Comparison of ENCODE assay signal across 8 cellular contexts in the genomic region with DNA sequence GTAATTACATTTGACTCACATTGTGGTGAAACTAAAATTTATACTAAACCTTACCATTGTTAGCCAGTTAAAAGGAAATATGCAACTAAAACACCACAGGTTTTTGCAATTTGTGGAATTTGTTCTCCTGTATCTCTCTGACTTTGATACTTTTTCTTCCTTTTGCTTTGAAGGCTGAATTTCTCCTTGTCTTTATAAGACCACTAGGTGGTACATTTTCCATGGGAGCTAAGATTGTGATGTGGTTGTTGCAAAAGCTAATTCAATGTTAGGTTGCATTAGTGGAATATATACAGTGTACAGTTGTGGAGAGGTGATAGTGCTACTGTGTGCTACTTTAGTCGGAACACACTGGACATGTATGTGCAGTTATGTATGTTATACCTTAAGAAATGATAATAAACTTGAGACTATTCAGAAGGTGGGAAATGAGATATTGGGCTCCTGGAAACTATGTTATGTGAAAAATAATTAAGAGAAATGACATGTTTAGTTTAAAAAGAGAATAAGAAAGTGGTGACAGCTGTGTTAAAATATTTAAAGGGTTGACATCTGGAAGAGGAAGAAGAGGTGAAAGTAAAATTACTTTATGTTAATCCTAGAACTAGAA.
DNase-seq lines count a peak whose midpoint lies in the region; ATAC-seq and TF ChIP-seq lines count a peak whose summit lies in the region.

No MANE protein-coding gene starts in this region.

- no peaks in the 10 kb centered on the region for H3K4me1 ChIP-seq in left ventricle myocardium inferior
- H3K4me1 ChIP-seq in right atrium auricular region, result no peaks in the 10 kb centered on the region
- no peaks in the 10 kb centered on the region for H3K4me1 ChIP-seq in OCI-LY3 (ENCODE audit: low read length)
- H3K4me1 ChIP-seq in fibroblast of lung (ENCODE audit: control insufficient read depth, extremely low read depth, insufficient read depth, low read length), result no peaks in the 10 kb centered on the region

- H3K36me3 ChIP-seq in left ventricle myocardium inferior, result no peaks in the 10 kb centered on the region
- H3K36me3 ChIP-seq in right atrium auricular region, result no peaks in the 10 kb centered on the region
- H3K36me3 ChIP-seq in OCI-LY3 (replicated peaks; ENCODE audit: low read depth, low read length), result no peaks in the 10 kb centered on the region
- H3K36me3 ChIP-seq in fibroblast of lung (ENCODE audit: control insufficient read depth, insufficient read depth, low read length), result no peaks in the 10 kb centered on the region

- no peak for ATAC-seq in GM21423 (IDR thresholded peaks at IDR 0.05; ENCODE audit: unreplicated experiment)

- H2AFZ ChIP-seq in OCI-LY3 (ENCODE audit: low read depth, low read length) (no peak overlapping the region), fibroblast of lung (ENCODE audit: low read length) (no peak overlapping the region)

- H3K9me3 ChIP-seq in left ventricle myocardium inferior (replicated peaks) (peaks cover 5% of the 10 kb centered on the region), right atrium auricular region (no peaks in the 10 kb centered on the region), OCI-LY3 (ENCODE audit: insufficient read depth, low read length) (no peaks in the 10 kb centered on the region), fibroblast of lung (ENCODE audit: control insufficient read depth, insufficient read depth, low read depth, low read length) (no peaks in the 10 kb centered on the region)

- H3K4me2 ChIP-seq in OCI-LY3 (ENCODE audit: low read length) (no peak overlapping the region), fibroblast of lung (ENCODE audit: extremely low read depth, insufficient read depth, low read length) (no peak overlapping the region)

- no peak overlapping the region for H3K27ac ChIP-seq in left ventricle myocardium inferior (replicated peaks)
- no peak overlapping the region for H3K27ac ChIP-seq in right atrium auricular region
- H3K27ac ChIP-seq in OCI-LY3 (ENCODE audit: low read length), result no peak overlapping the region
- no peak overlapping the region for H3K27ac ChIP-seq in fibroblast of lung (ENCODE audit: insufficient read depth, low read length)

- H3K9ac ChIP-seq in OCI-LY3 (ENCODE audit: low read length) (no peak overlapping the region), fibroblast of lung (ENCODE audit: insufficient read depth, low read length) (no peak overlapping the region)

- no peak overlapping the region for H3K4me3 ChIP-seq in left ventricle myocardium inferior
- no peak overlapping the region for H3K4me3 ChIP-seq in right atrium auricular region
- no peak overlapping the region for H3K4me3 ChIP-seq in OCI-LY3 (ENCODE audit: low read length)
- no peak overlapping the region for H3K4me3 ChIP-seq in fibroblast of lung (replicated peaks in 1 of 4; ENCODE audit: control extremely low read depth in 1 of 4, insufficient read depth in 1 of 4, low read depth in 3 of 4, low read length in 4 of 4)
- H3K4me3 ChIP-seq in skeletal muscle cell (ENCODE audit: low read depth, low read length), result no peak overlapping the region

- intact Hi-C loops in left ventricle myocardium inferior (cut with micrococcal nuclease), result no loop called here

- H3K79me2 ChIP-seq in OCI-LY3 (ENCODE audit: low read length), result no peaks in the 10 kb centered on the region
- no peaks in the 10 kb centered on the region for H3K79me2 ChIP-seq in fibroblast of lung (ENCODE audit: control insufficient read depth, insufficient read depth, low read length)

- DNase-seq in left ventricle myocardium inferior (no peak), right atrium auricular region (ENCODE audit: low spot score) (no peak), fibroblast of lung (ENCODE audit: low read depth in 2 of 2) (peak; percentile 40 to 74), skeletal muscle cell (ENCODE audit: low read depth) (peak; percentile 10), ureter (ENCODE audit: low spot score) (no peak), NCI-H446 treated with DMSO at 0.1 percent for 48 hours (lab: John Stamatoyannopoulos, UW) (no peak)

- H4K20me1 ChIP-seq in OCI-LY3 (ENCODE audit: insufficient read depth, low read length), result no peaks in the 10 kb centered on the region
- no peaks in the 10 kb centered on the region for H4K20me1 ChIP-seq in fibroblast of lung (ENCODE audit: control insufficient read depth, extremely low read depth, insufficient read depth, low read length)

- H3K27me3 ChIP-seq in left ventricle myocardium inferior (ENCODE audit: low read depth) (peaks cover 12% of the 10 kb centered on the region), right atrium auricular region (no peaks in the 10 kb centered on the region), OCI-LY3 (ENCODE audit: low read depth, low read length) (0 out of 2 replicates have a peak, but pooled peaks cover 5% of the 10 kb centered on the region), fibroblast of lung (ENCODE audit: control insufficient read depth, insufficient read depth, low read length) (no peaks in the 10 kb centered on the region)

- peak; percentile 67 for TF ChIP-seq CTCF in left ventricle myocardium inferior (IDR thresholded peaks at IDR 0.05; ENCODE audit: borderline replicate concordance)
- peak in 1 of 2 donors; percentile 63 for TF ChIP-seq CTCF in right atrium auricular region (IDR thresholded peaks at IDR 0.05)
- peak; percentile 58 for TF ChIP-seq CTCF in OCI-LY3 (IDR thresholded peaks at IDR 0.05; ENCODE audit: low read depth, low read length)
- TF ChIP-seq CTCF in fibroblast of lung (conservative IDR thresholded peaks at IDR 0.05 in 1 of 2, IDR thresholded peaks at IDR 0.05 in 1 of 2; ENCODE audit: low read depth in 1 of 2, low read length in 2 of 2), result peak; percentile 49 to 65

Comparison
In these comparisons a context has a peak if more than half of its experiments do, and no peak if none do; other contexts are left out.
1. DNase-seq: peak in fibroblast of lung (2 of 2) and skeletal muscle cell (single experiment); none in left ventricle myocardium inferior (single experiment), right atrium auricular region (single experiment), ureter (single experiment) and NCI-H446 treated with DMSO at 0.1 percent for 48 hours (single experiment).